18 cellular contexts compared by ENCODE assay signal in the genomic region with DNA sequence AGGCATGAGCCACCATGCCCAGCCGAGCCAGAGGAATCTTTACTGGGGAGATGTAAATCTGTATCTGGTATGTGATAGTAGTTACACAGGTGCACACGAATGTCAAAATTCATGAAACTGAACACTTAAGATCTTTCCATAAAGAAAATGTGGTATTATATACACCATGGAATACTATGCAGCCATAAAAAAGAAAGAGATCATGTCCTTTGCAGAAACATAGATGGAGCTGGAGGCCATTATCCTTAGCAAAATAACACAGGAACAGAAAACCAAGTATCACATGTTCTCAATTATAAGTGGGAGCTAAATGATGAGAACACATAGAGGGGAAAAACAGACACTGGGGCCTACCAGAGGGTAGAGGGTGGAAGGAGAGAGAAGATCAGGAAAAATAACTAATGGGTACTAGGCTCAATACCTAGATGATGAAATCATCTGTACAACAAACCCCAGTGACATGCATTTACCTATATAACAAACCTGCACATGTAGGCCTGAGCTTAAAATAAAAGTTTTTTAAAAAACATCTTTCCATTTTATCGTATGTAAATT. TPM values are rescaled to one million over a fixed set of nuclear protein-coding genes. Genes with fewer than 3 reads are reported as not detected.
DNase-seq lines count a peak whose midpoint lies in the region; ATAC-seq, FAIRE-seq and TF ChIP-seq lines count a peak whose summit lies in the region.
"Had no signal": no experiment of that assay in that cellular context is flagged by ENCODE, and none has a peak within 500 bp of the region (broad histone marks: within the 10 kb centered on the region; RNA-seq: fewer than 3 reads in every experiment).

No MANE protein-coding gene starts in this region.

- no peak for TF ChIP-seq EP300 in K562 (IDR thresholded peaks at IDR 0.05; ENCODE audit: low read length)

- H3K4ac ChIP-seq in IMR-90 (ENCODE audit: low read depth, low read length), result peak overlapping the region; percentile 34; the same call in 1 of the 2 replicates

- H2BK15ac ChIP-seq in IMR-90 (ENCODE audit: low read depth, low read length), result no peak overlapping the region; the same call in 2 of the 3 replicates

- no peak overlapping the region for H4K5ac ChIP-seq in IMR-90 (ENCODE audit: low read depth, low read length)

- no peak overlapping the region; the same call in 1 of the 2 replicates for H4K91ac ChIP-seq in IMR-90 (ENCODE audit: insufficient read depth, low read depth, low read length)

- peak overlapping the region; percentile 82 for H2BK5ac ChIP-seq in IMR-90 (ENCODE audit: low read depth, low read length, poor library complexity, severe bottlenecking)

- in situ Hi-C loops in IMR-90 (cut with MboI; ENCODE audit: low sequenced_read_pairs) (no loop called here), K562 (cut with MboI) (no loop called here)

- H3F3A ChIP-seq in smooth muscle cell (ENCODE audit: low read depth), result no peaks in the 10 kb centered on the region

- FAIRE-seq in K562 (lab: Jason Lieb, UNC), result no peak
- FAIRE-seq: G401.6, GM12891, GM19239 had no signal

- no peak overlapping the region; a peak in 1 of 4 replicates for H4K8ac ChIP-seq in IMR-90 (ENCODE audit: low read depth in 2 of 2, low read length in 2 of 2)

- no peaks in the 10 kb centered on the region for H3K36me3 ChIP-seq in IMR-90 (ENCODE audit: control insufficient read depth, insufficient read depth, low read length)
- no peaks in the 10 kb centered on the region for H3K36me3 ChIP-seq in K562 (ENCODE audit: control insufficient read depth, insufficient read depth, low read length)
- no peaks in the 10 kb centered on the region for H3K36me3 ChIP-seq in smooth muscle cell (ENCODE audit: low read depth)
- H3K36me3 ChIP-seq: HAP-1 had no signal

- H3K4me1 ChIP-seq in IMR-90 (ENCODE audit: control insufficient read depth, insufficient read depth, low read length) (peaks cover 3% of the 10 kb centered on the region; the same call in 1 of the 2 replicates), K562 (replicated peaks in 1 of 2; ENCODE audit: control insufficient read depth in 2 of 2, insufficient read depth in 2 of 2, low read length in 2 of 2) (peaks cover 7 to 11% of the 10 kb centered on the region in 2 experiments; a peak in 2 of 5 replicates), smooth muscle cell (ENCODE audit: low read depth) (no peaks in the 10 kb centered on the region)
- H3K4me1 ChIP-seq: HAP-1 had no signal

- peaks cover 22% of the 10 kb centered on the region for H3K4me1 Mint-ChIP-seq in activated CD8-positive, alpha-beta T cell treated with anti-CD3 and anti-CD28 coated beads for 36 hours (ENCODE audit: low read depth)
- H3K4me1 Mint-ChIP-seq in activated CD8-positive, alpha-beta T cell treated with anti-CD3 and anti-CD28 coated beads, Interleukin-2, amount 10 ng/mL, durations not matched to agents 7 days and 5 days (ENCODE audit: low read depth), result peaks cover 25% of the 10 kb centered on the region
- peaks cover 22 to 31% (median 26%) of the 10 kb centered on the region in 3 donors for H3K4me1 Mint-ChIP-seq in T-cell
- peaks cover 41% of the 10 kb centered on the region for H3K4me1 Mint-ChIP-seq in stimulated activated memory B cell treated with anti-CD40 and anti-IgM and Interleukin-4, amounts not matched to agents 10 μg/mL and 1 μg/mL and 100 μg/mL, for 72 hours

- no peak overlapping the region for H2BK20ac ChIP-seq in IMR-90 (ENCODE audit: low read depth, low read length)

- no peak overlapping the region for H3K14ac ChIP-seq in IMR-90 (replicated peaks; ENCODE audit: low read depth, low read length)

- H3K27ac Mint-ChIP-seq in activated CD8-positive, alpha-beta T cell treated with anti-CD3 and anti-CD28 coated beads for 36 hours, result peak overlapping the region; percentile 25
- H3K27ac Mint-ChIP-seq in activated CD8-positive, alpha-beta T cell treated with anti-CD3 and anti-CD28 coated beads, Interleukin-2, amount 10 ng/mL, durations not matched to agents 7 days and 5 days, result no peak overlapping the region
- no peak overlapping the region for H3K27ac Mint-ChIP-seq in T-cell
- no peak overlapping the region for H3K27ac Mint-ChIP-seq in stimulated activated memory B cell treated with anti-CD40 and anti-IgM and Interleukin-4, amounts not matched to agents 10 μg/mL and 1 μg/mL and 100 μg/mL, for 72 hours

- CTCF ChIA-PET in activated CD8-positive, alpha-beta T cell treated with anti-CD3 and anti-CD28 coated beads for 36 hours (lab: Charles Lee), result interaction anchor here (0.9 to 1.4 kb wide), 2 partner anchors 40 to 332 kb away, joined by 3 read pairs; no protein-coding TSS in a partner anchor
- CTCF ChIA-PET in activated CD8-positive, alpha-beta T cell treated with anti-CD3 and anti-CD28 coated beads, Interleukin-2, amount 10 ng/mL, durations not matched to agents 7 days and 5 days (lab: Charles Lee), result interaction anchor here (1.2 kb wide), 1 partner anchor 121 kb away, joined by 4 read pairs; no protein-coding TSS in a partner anchor
- CTCF ChIA-PET in IMR-90 (lab: Yijun Ruan, JAX), result no interaction called here
- CTCF ChIA-PET in K562 (lab: Yijun Ruan, JAX; ENCODE audit: low intra/inter-chr PET ratio), result no interaction called here
- CTCF ChIA-PET in T-cell (lab: Charles Lee), result interaction anchor here in 1 of 2 donors (0.6 to 0.7 kb wide), 2 partner anchors 121 to 806 kb away, joined by 3 to 4 read pairs; no protein-coding TSS in a partner anchor

- TF ChIP-seq POLR2A in IMR-90 (IDR thresholded peaks at IDR 0.05; ENCODE audit: low read depth, low read length) (no peak), K562 (conservative IDR thresholded peaks at IDR 0.05) (no peak)

- dilution Hi-C loops in IMR-90 (cut with HindIII; ENCODE audit: low sequenced_read_pairs, unreplicated experiment), result no loop called here

- intact Hi-C loops in activated CD8-positive, alpha-beta T cell treated with anti-CD3 and anti-CD28 coated beads for 36 hours (cut with micrococcal nuclease), result no loop called here
- intact Hi-C loops in IMR-90 (cut with micrococcal nuclease), result no loop called here
- intact Hi-C loops in K562 (cut with micrococcal nuclease), result loop anchor here (2.0 kb wide), 1 partner anchor 20 kb away; no protein-coding TSS in a partner anchor

- POLR2A ChIA-PET in activated CD8-positive, alpha-beta T cell treated with anti-CD3 and anti-CD28 coated beads for 36 hours (lab: Charles Lee), result interaction anchor here (0.9 kb wide), 1 partner anchor 18 kb away, joined by 3 read pairs; no protein-coding TSS in a partner anchor
- POLR2A ChIA-PET in activated CD8-positive, alpha-beta T cell treated with anti-CD3 and anti-CD28 coated beads, Interleukin-2, amount 10 ng/mL, durations not matched to agents 7 days and 5 days (lab: Charles Lee), result interaction anchor here (0.6 kb wide), 1 partner anchor 37 kb away, joined by 4 read pairs; no protein-coding TSS in a partner anchor
- POLR2A ChIA-PET in IMR-90 (lab: Charles Lee; ENCODE audit: unreplicated experiment) (no interaction called here), K562 (lab: Yijun Ruan, JAX) (interaction anchor here (0.5 to 1.8 kb wide), 3 partner anchors 19 to 264 kb away, joined by 3 to 7 read pairs (median 4); no protein-coding TSS in a partner anchor), T-cell (lab: Charles Lee) (interaction anchor here in 1 of 2 donors (0.6 kb wide), 1 partner anchor 28 kb away, joined by 9 read pairs; no protein-coding TSS in a partner anchor)

- TF ChIP-seq RAD21 in IMR-90 (IDR thresholded peaks at IDR 0.05; ENCODE audit: low read length) (no peak), K562 (CRISPR knock-in tag; conservative IDR thresholded peaks at IDR 0.05 in 1 of 2, IDR thresholded peaks at IDR 0.05 in 1 of 2) (no peak)

- no peak overlapping the region for H2AK5ac ChIP-seq in IMR-90 (ENCODE audit: low read depth, low read length)

- ATAC-seq in activated CD8-positive, alpha-beta T cell treated with anti-CD3 and anti-CD28 coated beads for 36 hours, result no peak
- no peak for ATAC-seq in activated CD8-positive, alpha-beta T cell treated with anti-CD3 and anti-CD28 coated beads, Interleukin-2, amount 10 ng/mL, durations not matched to agents 7 days and 5 days
- no peak for ATAC-seq in IMR-90 (ENCODE audit: low read depth)
- ATAC-seq in K562, result no peak
- no peak for ATAC-seq in T-cell (replicated peaks in 1 of 4)
- ATAC-seq in stimulated activated memory B cell treated with anti-CD40 and anti-IgM and Interleukin-4, amounts not matched to agents 10 μg/mL and 1 μg/mL and 100 μg/mL, for 72 hours, result no peak

- H2AFZ ChIP-seq in IMR-90 (replicated peaks; ENCODE audit: low read length, poor library complexity) (no peak overlapping the region), K562 (ENCODE audit: low read depth, low read length) (peak overlapping the region; percentile 89; the same call in 1 of the 2 replicates), smooth muscle cell (ENCODE audit: low read depth) (no peak overlapping the region)

- H3K9me3 Mint-ChIP-seq in activated CD8-positive, alpha-beta T cell treated with anti-CD3 and anti-CD28 coated beads for 36 hours, result peaks cover 4% of the 10 kb centered on the region
- no peaks in the 10 kb centered on the region for H3K9me3 Mint-ChIP-seq in activated CD8-positive, alpha-beta T cell treated with anti-CD3 and anti-CD28 coated beads, Interleukin-2, amount 10 ng/mL, durations not matched to agents 7 days and 5 days (ENCODE audit: insufficient read depth)
- peaks cover 0 to 4% (median 3%) of the 10 kb centered on the region in 3 donors for H3K9me3 Mint-ChIP-seq in T-cell
- H3K9me3 Mint-ChIP-seq in stimulated activated memory B cell treated with anti-CD40 and anti-IgM and Interleukin-4, amounts not matched to agents 10 μg/mL and 1 μg/mL and 100 μg/mL, for 72 hours, result peaks cover 3% of the 10 kb centered on the region

- H3K9me3 ChIP-seq in IMR-90 (ENCODE audit: control insufficient read depth, insufficient read depth, low read length) (no peaks in the 10 kb centered on the region), K562 (replicated peaks; ENCODE audit: control insufficient read depth, insufficient read depth, low read depth, low read length) (no peaks in the 10 kb centered on the region), smooth muscle cell (replicated peaks; ENCODE audit: low read depth) (no peaks in the 10 kb centered on the region)
- H3K9me3 ChIP-seq: HAP-1 had no signal

- no peak for DNase-seq in activated CD8-positive, alpha-beta T cell treated with anti-CD3 and anti-CD28 coated beads for 36 hours
- no peak for DNase-seq in activated CD8-positive, alpha-beta T cell treated with anti-CD3 and anti-CD28 coated beads, Interleukin-2, amount 10 ng/mL, durations not matched to agents 7 days and 5 days
- DNase-seq in IMR-90, result no peak
- DNase-seq in K562 (ENCODE audit: extremely low read depth in 1 of 4, low spot score in 3 of 4), result no peak
- DNase-seq in T-cell, result no peak
- DNase-seq in smooth muscle cell (lab: John Stamatoyannopoulos, UW; ENCODE audit: unreplicated experiment), result no peak
- DNase-seq: 8988T; ACHN; C1 segment of cervical spinal cord; CD4-positive, alpha-beta memory T cell; DMS79 treated with DMSO at 0.1 percent for 48 hours; EL; GOT3 had no signal

- no peaks in the 10 kb centered on the region for H4K20me1 ChIP-seq in IMR-90 (ENCODE audit: insufficient read depth, low read length)
- H4K20me1 ChIP-seq in K562 (replicated peaks; ENCODE audit: control insufficient read depth, insufficient read depth, low read length), result no peaks in the 10 kb centered on the region
- no peaks in the 10 kb centered on the region for H4K20me1 ChIP-seq in smooth muscle cell (ENCODE audit: low read depth)

- no peak overlapping the region for H3K56ac ChIP-seq in IMR-90 (ENCODE audit: extremely low read depth, insufficient read depth, low read length)

- H3K27ac ChIP-seq in IMR-90 (ENCODE audit: insufficient read depth, low read length) (no peak overlapping the region), K562 (ENCODE audit: extremely low read depth, low read depth, low read length) (peak overlapping the region; percentile 82; the same call in 1 of the 3 replicates), smooth muscle cell (ENCODE audit: low read depth) (no peak overlapping the region)

- no peak overlapping the region for H3K23ac ChIP-seq in IMR-90 (ENCODE audit: low read depth, low read length)

- H2BK120ac ChIP-seq in IMR-90 (ENCODE audit: low read depth, low read length), result peak overlapping the region; percentile 60

- H2AK9ac ChIP-seq in IMR-90 (replicated peaks; ENCODE audit: low read depth, low read length, poor library complexity), result no peak overlapping the region

- H3K9ac ChIP-seq in IMR-90 (ENCODE audit: low read depth, low read length), result no peak overlapping the region
- no peak overlapping the region for H3K9ac ChIP-seq in K562 (ENCODE audit: insufficient read depth in 1 of 2, low read depth in 2 of 2, low read length in 2 of 2)
- H3K9ac ChIP-seq in smooth muscle cell (ENCODE audit: low read depth), result no peak overlapping the region

- H3K79me2 ChIP-seq in K562 (ENCODE audit: control insufficient read depth, insufficient read depth, low read length), result no peaks in the 10 kb centered on the region; the same call in 2 of the 3 replicates
- H3K79me2 ChIP-seq in smooth muscle cell (ENCODE audit: low read depth), result no peaks in the 10 kb centered on the region

- H3K27me3 ChIP-seq in IMR-90 (ENCODE audit: control insufficient read depth, insufficient read depth, low read length) (no peaks in the 10 kb centered on the region), K562 (ENCODE audit: control insufficient read depth in 2 of 2, insufficient read depth in 2 of 2, low read length in 2 of 2) (no peaks in the 10 kb centered on the region), smooth muscle cell (ENCODE audit: low read depth) (no peaks in the 10 kb centered on the region)

- TF ChIP-seq CTCF in activated CD8-positive, alpha-beta T cell treated with anti-CD3 and anti-CD28 coated beads for 36 hours (IDR thresholded peaks at IDR 0.05), result no peak
- TF ChIP-seq CTCF in IMR-90 (conservative IDR thresholded peaks at IDR 0.05; ENCODE audit: low read depth, low read length) (no peak), K562 (IDR thresholded peaks at IDR 0.05 in 2 of 3, conservative IDR thresholded peaks at IDR 0.05 in 1 of 3; ENCODE audit: insufficient read depth in 2 of 3, low read depth in 1 of 3, low read length in 3 of 3) (no peak), smooth muscle cell (IDR thresholded peaks at IDR 0.05; ENCODE audit: borderline replicate concordance, insufficient read depth, poor library complexity, severe bottlenecking) (no peak)

- H3K4me2 ChIP-seq in IMR-90 (ENCODE audit: low read depth, low read length), result no peak overlapping the region
- H3K4me2 ChIP-seq in K562 (ENCODE audit: insufficient read depth, low read length), result no peak overlapping the region
- no peak overlapping the region for H3K4me2 ChIP-seq in smooth muscle cell

- H3K79me1 ChIP-seq in IMR-90 (ENCODE audit: low read depth in 1 of 2, low read length in 2 of 2), result 0 out of 4 replicates have a peak, but pooled peaks cover 0 to 4% of the 10 kb centered on the region in 2 experiments

- H3K4me3 Mint-ChIP-seq in activated CD8-positive, alpha-beta T cell treated with anti-CD3 and anti-CD28 coated beads for 36 hours, result no peak overlapping the region
- no peak overlapping the region for H3K4me3 Mint-ChIP-seq in activated CD8-positive, alpha-beta T cell treated with anti-CD3 and anti-CD28 coated beads, Interleukin-2, amount 10 ng/mL, durations not matched to agents 7 days and 5 days
- no peak overlapping the region for H3K4me3 Mint-ChIP-seq in T-cell
- no peak overlapping the region for H3K4me3 Mint-ChIP-seq in stimulated activated memory B cell treated with anti-CD40 and anti-IgM and Interleukin-4, amounts not matched to agents 10 μg/mL and 1 μg/mL and 100 μg/mL, for 72 hours

- H3K4me3 ChIP-seq in IMR-90 (ENCODE audit: insufficient read depth, low read depth, low read length) (no peak overlapping the region), K562 (no peak overlapping the region), smooth muscle cell (no peak overlapping the region)
- H3K4me3 ChIP-seq: HAP-1 had no signal

- BruUV-seq in IMR-90 (replicated peaks; lab: Mats Ljungman, UMichigan) (no TSS peak), K562 (replicated peaks; lab: Mats Ljungman, UMichigan) (no TSS peak)

- H3K18ac ChIP-seq in IMR-90 (ENCODE audit: low read depth, low read length), result 0 out of 2 replicates have a peak overlapping the region, but pooled peaks have one; percentile 52

- H3K9me1 ChIP-seq in IMR-90 (ENCODE audit: insufficient read depth, low read length) (no peaks in the 10 kb centered on the region), K562 (ENCODE audit: control insufficient read depth, insufficient read depth, low read length) (no peaks in the 10 kb centered on the region)

- no CpG with 5 or more reads among the region's 3 CpGs for WGBS in IMR-90 (ENCODE audit: extremely low coverage in 2 of 2, insufficient read length in 1 of 2), 2 experiments
- WGBS in K562 (ENCODE audit: insufficient coverage, low coverage, missing lambda C conversion rate), result 91% methylated on average over 3 of the region's 3 CpGs
- 96% methylated on average over 3 of the region's 3 CpGs for WGBS in smooth muscle cell (ENCODE audit: low lambda C conversion rate)

- H3K36me3 Mint-ChIP-seq in activated CD8-positive, alpha-beta T cell treated with anti-CD3 and anti-CD28 coated beads for 36 hours (ENCODE audit: low read depth), result peaks cover 19% of the 10 kb centered on the region
- H3K36me3 Mint-ChIP-seq in activated CD8-positive, alpha-beta T cell treated with anti-CD3 and anti-CD28 coated beads, Interleukin-2, amount 10 ng/mL, durations not matched to agents 7 days and 5 days (ENCODE audit: low read depth), result peaks cover 45% of the 10 kb centered on the region
- peaks cover 28% of the 10 kb centered on the region for H3K36me3 Mint-ChIP-seq in T-cell
- H3K36me3 Mint-ChIP-seq in stimulated activated memory B cell treated with anti-CD40 and anti-IgM and Interleukin-4, amounts not matched to agents 10 μg/mL and 1 μg/mL and 100 μg/mL, for 72 hours, result peaks cover 29% of the 10 kb centered on the region

- H3K27me3 Mint-ChIP-seq in activated CD8-positive, alpha-beta T cell treated with anti-CD3 and anti-CD28 coated beads for 36 hours, result no peaks in the 10 kb centered on the region
- no peaks in the 10 kb centered on the region for H3K27me3 Mint-ChIP-seq in activated CD8-positive, alpha-beta T cell treated with anti-CD3 and anti-CD28 coated beads, Interleukin-2, amount 10 ng/mL, durations not matched to agents 7 days and 5 days (ENCODE audit: low read depth)
- no peaks in the 10 kb centered on the region for H3K27me3 Mint-ChIP-seq in T-cell
- H3K27me3 Mint-ChIP-seq in stimulated activated memory B cell treated with anti-CD40 and anti-IgM and Interleukin-4, amounts not matched to agents 10 μg/mL and 1 μg/mL and 100 μg/mL, for 72 hours, result no peaks in the 10 kb centered on the region
- H3K27me3 Mint-ChIP-seq: CD4-positive, alpha-beta memory T cell had no signal

RNA-seq across cellular contexts. Expression of a gene that starts 7.8 kb away (rescaled TPM):
- 10 to 100 TPM; 11.7 to 12.0 TPM for total RNA-seq in activated CD8-positive, alpha-beta T cell treated with anti-CD3 and anti-CD28 coated beads for 36 hours
- 10 to 100 TPM; 12.4 to 14.1 TPM for total RNA-seq in activated CD8-positive, alpha-beta T cell treated with anti-CD3 and anti-CD28 coated beads, Interleukin-2, amount 10 ng/mL, durations not matched to agents 7 days and 5 days
- total RNA-seq in IMR-90 (2012; rRNA removed), result 0.54 and 0.83 TPM in 2 replicates
- polyA plus RNA-seq in IMR-90 (2012; rRNA removed), result 0.53 and 0.82 TPM in 2 replicates
- polyA plus RNA-seq in IMR-90 (2012; cell fraction: cytosol; rRNA removed), result 0.07 and 0.15 TPM in 2 replicates
- 0.03 and 0.30 TPM in 2 replicates for polyA plus RNA-seq in IMR-90 (2012; cell fraction: nucleus; rRNA removed; ENCODE audit: low replicate concordance)
- 3.8 and 11.7 TPM in 2 replicates for total RNA-seq in K562 (2011; cell fraction: chromatin; rRNA removed; ENCODE audit: low replicate concordance)
- 1.3 and 2.1 TPM in 2 replicates for total RNA-seq in K562 (2011; cell fraction: nucleolus; rRNA removed)
- total RNA-seq in K562 (2011; cell fraction: nucleoplasm; rRNA removed), result 5.1 and 6.9 TPM in 2 replicates
- total RNA-seq in K562 (2014; rRNA removed), result 2.9 and 3.5 TPM in 2 replicates
- 7.6 and 9.2 TPM in 2 replicates for total RNA-seq in K562 (2014; rRNA removed; fragmentation: Illumina TruSeq; extraction: Trizol)
- 8.3 and 9.6 TPM in 2 replicates for total RNA-seq in K562 (2015; rRNA removed; fragmentation: Illumina TruSeq; extraction: Trizol)
- total RNA-seq in K562 (2021), result 3.7 and 4.4 TPM in 2 replicates
- 5.0 and 9.6 TPM in 2 replicates for polyA plus RNA-seq in K562 (2011; rRNA removed)
- 0.51 and 4.6 TPM in 2 replicates for polyA plus RNA-seq in K562 (2011; cell fraction: cytosol; rRNA removed)
- polyA plus RNA-seq in K562 (2011; cell fraction: nucleus; rRNA removed), result 1.5 and 2.5 TPM in 2 replicates
- 5.2 and 9.9 TPM in 2 replicates for polyA plus RNA-seq in K562 (2012)
- 7.4 and 7.6 TPM in 2 replicates for polyA plus RNA-seq in K562 (2014; fragmentation: Illumina TruSeq; extraction: Trizol)
- 1 to 10 TPM; 5.9 to 6.9 TPM for polyA plus RNA-seq in K562 (2014; fragmentation: Nextera tagmentation; extraction: Ambion mirVana)
- polyA plus RNA-seq in K562 (2014; rRNA removed), result 4.7 and 6.4 TPM in 2 replicates
- polyA minus RNA-seq in K562 (2011; rRNA and poly(A)+ RNA removed), result 4.3 and 10.8 TPM in 2 replicates
- polyA minus RNA-seq in K562 (2011; cell fraction: cytosol; rRNA and poly(A)+ RNA removed), result 1.1 and 1.8 TPM in 2 replicates
- 2.0 and 6.6 TPM in 2 replicates for polyA minus RNA-seq in K562 (2011; cell fraction: nucleus; rRNA and poly(A)+ RNA removed)
- 10 to 100 TPM in 3 of 5 donors, 1 to 10 TPM in 2; 7.5 to 23.1 (median 12.5) TPM for total RNA-seq in T-cell
- 0.04 TPM in 1 of 2 replicates, not detected in the other for total RNA-seq in smooth muscle cell
- 0.71 TPM in 1 of 2 replicates, not detected in the other for polyA plus RNA-seq in smooth muscle cell

RNA-seq across cellular contexts. Expression of a gene that starts 37.6 kb away (rescaled TPM):
- 1 to 10 TPM; 6.6 to 6.8 TPM for total RNA-seq in activated CD8-positive, alpha-beta T cell treated with anti-CD3 and anti-CD28 coated beads for 36 hours
- total RNA-seq in activated CD8-positive, alpha-beta T cell treated with anti-CD3 and anti-CD28 coated beads, Interleukin-2, amount 10 ng/mL, durations not matched to agents 7 days and 5 days, result 10 to 100 TPM; 16.6 to 17.0 TPM
- total RNA-seq in IMR-90 (2012; rRNA removed) (97.7 and 134 TPM in 2 replicates), K562 (2014; rRNA removed) (14.1 and 16.7 TPM in 2 replicates), K562 (2014; rRNA removed; fragmentation: Illumina TruSeq; extraction: Trizol) (30.8 and 34.3 TPM in 2 replicates), K562 (2015; rRNA removed; fragmentation: Illumina TruSeq; extraction: Trizol) (24.9 and 28.0 TPM in 2 replicates), K562 (2021) (21.0 and 22.9 TPM in 2 replicates), T-cell (10 to 100 TPM; 17.1 to 26.3 (median 18.6) TPM), smooth muscle cell (34.7 and 56.2 TPM in 2 replicates)
- polyA plus RNA-seq in IMR-90 (2012; rRNA removed) (45.4 and 58.8 TPM in 2 replicates), K562 (2011; rRNA removed) (22.1 and 27.9 TPM in 2 replicates), K562 (2014; fragmentation: Illumina TruSeq; extraction: Trizol) (21.1 and 22.1 TPM in 2 replicates), K562 (2014; fragmentation: Nextera tagmentation; extraction: Ambion mirVana) (1 to 10 TPM; 8.0 to 8.8 TPM), K562 (2014; rRNA removed) (12.2 and 16.3 TPM in 2 replicates), smooth muscle cell (28.4 and 31.9 TPM in 2 replicates)
- 23.8 and 24.5 TPM in 2 replicates for polyA plus RNA-seq in IMR-90 (2012; cell fraction: cytosol; rRNA removed)
- polyA plus RNA-seq in IMR-90 (2012; cell fraction: nucleus; rRNA removed; ENCODE audit: low replicate concordance), result 6.4 and 41.5 TPM in 2 replicates
- 7.4 and 18.8 TPM in 2 replicates for total RNA-seq in K562 (2011; cell fraction: chromatin; rRNA removed; ENCODE audit: low replicate concordance)
- total RNA-seq in K562 (2011; cell fraction: nucleolus; rRNA removed), result 3.7 TPM in 2 replicates
- total RNA-seq in K562 (2011; cell fraction: nucleoplasm; rRNA removed), result 8.4 and 14.3 TPM in 2 replicates
- 6.5 and 28.1 TPM in 2 replicates for polyA plus RNA-seq in K562 (2011; cell fraction: cytosol; rRNA removed)
- polyA plus RNA-seq in K562 (2011; cell fraction: nucleus; rRNA removed), result 6.3 and 16.1 TPM in 2 replicates
- 24.3 and 24.7 TPM in 2 replicates for polyA plus RNA-seq in K562 (2012)
- 56.2 and 82.8 TPM in 2 replicates for polyA minus RNA-seq in K562 (2011; rRNA and poly(A)+ RNA removed)
- polyA minus RNA-seq in K562 (2011; cell fraction: cytosol; rRNA and poly(A)+ RNA removed), result 16.0 and 22.0 TPM in 2 replicates
- 5.4 and 14.7 TPM in 2 replicates for polyA minus RNA-seq in K562 (2011; cell fraction: nucleus; rRNA and poly(A)+ RNA removed)

Comparison
In these comparisons a context has a peak if more than half of its experiments do, and no peak if none do; other contexts are left out.
1. CTCF ChIA-PET loops: an anchor here in activated CD8-positive, alpha-beta T cell treated with anti-CD3 and anti-CD28 coated beads for 36 hours (0.9 to 1.4 kb wide) and activated CD8-positive, alpha-beta T cell treated with anti-CD3 and anti-CD28 coated beads, Interleukin-2, amount 10 ng/mL, durations not matched to agents 7 days and 5 days (1.2 kb wide); none called in IMR-90 and K562.